18 cellular contexts compared by ENCODE assay signal in the genomic region with DNA sequence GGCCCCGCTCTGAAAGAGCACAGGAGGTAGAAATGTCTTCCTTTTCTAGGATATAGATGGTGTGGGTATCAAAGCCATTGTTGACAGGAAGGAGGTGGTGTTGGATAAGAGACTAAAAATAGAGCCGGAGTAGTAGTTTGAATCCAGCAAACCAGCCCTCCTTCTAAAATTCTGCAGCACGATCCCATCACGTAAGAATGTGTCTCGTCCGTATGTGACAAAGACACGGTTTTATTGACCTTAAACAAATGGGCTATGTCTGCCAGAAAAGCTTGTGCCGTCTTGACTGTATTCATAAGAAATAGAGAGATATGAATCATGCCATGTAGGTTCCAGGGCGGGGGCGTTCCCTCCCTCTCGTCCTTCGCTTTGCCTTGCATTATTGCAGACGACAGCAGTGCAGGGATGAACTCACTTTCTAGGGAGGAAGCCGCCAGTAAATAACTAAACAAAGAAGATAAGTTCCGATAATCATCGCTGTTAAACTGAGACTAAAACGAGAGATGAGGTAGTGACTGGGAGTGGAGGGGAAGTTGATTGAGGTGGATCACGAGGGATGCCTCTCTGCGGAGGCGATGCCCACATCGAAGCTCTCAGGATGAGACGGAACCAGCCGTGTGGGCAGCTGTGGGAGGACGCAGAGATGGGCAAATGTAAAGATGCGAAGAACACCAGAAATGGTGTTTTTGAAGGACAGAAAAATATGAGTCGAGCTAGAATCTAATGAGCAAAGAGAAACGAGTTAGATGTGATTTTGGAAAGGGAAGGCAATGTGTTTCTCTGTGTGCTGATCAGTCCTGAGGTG. TPM values are rescaled to one million over a fixed set of nuclear protein-coding genes. Genes with fewer than 3 reads are reported as not detected.
DNase-seq lines count a peak whose midpoint lies in the region; ATAC-seq and TF ChIP-seq lines count a peak whose summit lies in the region.
"Had no signal": no experiment of that assay in that cellular context is flagged by ENCODE, and none has a peak within 500 bp of the region (broad histone marks: within the 10 kb centered on the region; RNA-seq: fewer than 3 reads in every experiment).

No MANE protein-coding gene starts in this region.

- no peak for TF ChIP-seq POLR2A in breast epithelium (IDR thresholded peaks at IDR 0.05)

- no peaks in the 10 kb centered on the region for H3K36me3 ChIP-seq in GM23338 (ENCODE audit: insufficient read depth)
- no peaks in the 10 kb centered on the region for H3K36me3 ChIP-seq in breast epithelium
- no peaks in the 10 kb centered on the region for H3K36me3 ChIP-seq in parathyroid adenoma (ENCODE audit: control insufficient read depth, insufficient read depth, low read length)
- H3K36me3 ChIP-seq: BLaER1 treated with 17β-estradiol and CSF1 and Interleukin-3, amounts not matched to agents 10 nM and 100 nM had no signal

- H3K4me1 ChIP-seq in GM23338 (ENCODE audit: insufficient read depth) (peaks cover 24% of the 10 kb centered on the region), breast epithelium (no peaks in the 10 kb centered on the region), parathyroid adenoma (no peaks in the 10 kb centered on the region)
- H3K4me1 ChIP-seq: BLaER1 treated with 17β-estradiol and CSF1 and Interleukin-3, amounts not matched to agents 10 nM and 100 nM had no signal

- H3K79me2 ChIP-seq in GM23338 (replicated peaks; ENCODE audit: insufficient read depth): no peaks in the 10 kb centered on the region
- no peaks in the 10 kb centered on the region for H3K79me2 ChIP-seq in parathyroid adenoma

- H3K9ac ChIP-seq in parathyroid adenoma: no peak overlapping the region
- H3K9ac ChIP-seq: BLaER1 treated with 17β-estradiol and CSF1 and Interleukin-3, amounts not matched to agents 10 nM and 100 nM had no signal

- no peaks in the 10 kb centered on the region for H3K9me2 ChIP-seq in GM23338 (ENCODE audit: insufficient read depth)

- H3K36me3 Mint-ChIP-seq in GM23338 (ENCODE audit: low read depth): peaks cover 13% of the 10 kb centered on the region; the same call in 2 of the 3 replicates
- H3K36me3 Mint-ChIP-seq in activated T-helper 17 cell treated with anti-CD3 and anti-CD28 coated beads, Interleukin-2, amount 50 U/mL, for 72 hours (ENCODE audit: low read depth): no peaks in the 10 kb centered on the region
- H3K36me3 Mint-ChIP-seq: memory B cell had no signal

- peaks cover 3% of the 10 kb centered on the region for H3K27me3 Mint-ChIP-seq in GM23338 (ENCODE audit: insufficient read depth, low read depth, poor library complexity)
- H3K27me3 Mint-ChIP-seq in activated T-helper 17 cell treated with anti-CD3 and anti-CD28 coated beads, Interleukin-2, amount 50 U/mL, for 72 hours: peaks cover 8% of the 10 kb centered on the region
- H3K27me3 Mint-ChIP-seq: memory B cell had no signal

- no peak overlapping the region for H3K4me3 Mint-ChIP-seq in GM23338
- H3K4me3 Mint-ChIP-seq in activated T-helper 17 cell treated with anti-CD3 and anti-CD28 coated beads, Interleukin-2, amount 50 U/mL, for 72 hours: no peak overlapping the region
- H3K4me3 Mint-ChIP-seq: activated CD8-positive, alpha-beta T cell treated with anti-CD3 and anti-CD28 coated beads for 36 hours; memory B cell; T-helper 2 cell treated with Interferon-gamma antibody and Interleukin-4, amounts not matched to agents 5 μg/mL and 100 μg/mL, for 36 hours had no signal

- no peaks in the 10 kb centered on the region for H3K9me3 Mint-ChIP-seq in GM23338
- H3K9me3 Mint-ChIP-seq in activated T-helper 17 cell treated with anti-CD3 and anti-CD28 coated beads, Interleukin-2, amount 50 U/mL, for 72 hours: peaks cover 18% of the 10 kb centered on the region
- H3K9me3 Mint-ChIP-seq: T-helper 2 cell treated with Interferon-gamma antibody and Interleukin-4, amounts not matched to agents 5 μg/mL and 100 μg/mL, for 36 hours had no signal

- H3K27ac Mint-ChIP-seq in GM23338: no peak overlapping the region
- no peak overlapping the region for H3K27ac Mint-ChIP-seq in activated T-helper 17 cell treated with anti-CD3 and anti-CD28 coated beads, Interleukin-2, amount 50 U/mL, for 72 hours
- H3K27ac Mint-ChIP-seq: activated CD8-positive, alpha-beta T cell treated with anti-CD3 and anti-CD28 coated beads for 36 hours; memory B cell; T-helper 2 cell treated with Interferon-gamma antibody and Interleukin-4, amounts not matched to agents 5 μg/mL and 100 μg/mL, for 36 hours had no signal

- H2AFZ ChIP-seq in GM23338: peak overlapping the region; percentile 60; the same call in 1 of the 2 replicates
- H2AFZ ChIP-seq in parathyroid adenoma: no peak overlapping the region

- peaks cover 31% of the 10 kb centered on the region for H3K4me1 Mint-ChIP-seq in GM23338
- H3K4me1 Mint-ChIP-seq in activated T-helper 17 cell treated with anti-CD3 and anti-CD28 coated beads, Interleukin-2, amount 50 U/mL, for 72 hours: no peaks in the 10 kb centered on the region
- H3K4me1 Mint-ChIP-seq: memory B cell had no signal

- intact Hi-C loops in breast epithelium (cut with DNase I; ENCODE audit: low total_unique reads) (no loop called here), left cardiac atrium (cut with DNase I) (no loop called here)

- no peak overlapping the region for H3K4me2 ChIP-seq in GM23338
- H3K4me2 ChIP-seq in parathyroid adenoma (ENCODE audit: low read length): peak overlapping the region; percentile 31
- H3K4me2 ChIP-seq: BLaER1 treated with 17β-estradiol and CSF1 and Interleukin-3, amounts not matched to agents 10 nM and 100 nM had no signal

- H3F3A ChIP-seq in GM23338 (replicated peaks; ENCODE audit: low read depth): no peaks in the 10 kb centered on the region

- H3K9me3 ChIP-seq in breast epithelium (no peaks in the 10 kb centered on the region), parathyroid adenoma (ENCODE audit: control insufficient read depth, low read length) (no peaks in the 10 kb centered on the region)

- no peaks in the 10 kb centered on the region for H4K20me1 ChIP-seq in GM23338 (replicated peaks; ENCODE audit: insufficient read depth)
- H4K20me1 ChIP-seq: BLaER1 treated with 17β-estradiol and CSF1 and Interleukin-3, amounts not matched to agents 10 nM and 100 nM had no signal

- ATAC-seq in GM23338 (no peak; the same call in 2 of the 3 replicates), left cardiac atrium (peak; percentile 30 to 67)
- no peak for ATAC-seq in activated T-helper 17 cell treated with anti-CD3 and anti-CD28 coated beads, Interleukin-2, amount 50 U/mL, for 72 hours (replicated peaks)
- ATAC-seq: activated CD8-positive, alpha-beta T cell treated with anti-CD3 and anti-CD28 coated beads for 36 hours; stimulated activated naive CD8-positive, alpha-beta T cell treated with anti-CD3 and anti-CD28 coated beads, Interleukin-15, Interleukin-2, amounts not matched to agents 100 U/mL and 50 U/mL, for 24 hours had no signal

- H3K27me3 ChIP-seq in GM23338 (ENCODE audit: insufficient read depth) (no peaks in the 10 kb centered on the region), breast epithelium (peaks cover 0 to 5% of the 10 kb centered on the region in 2 donors), parathyroid adenoma (ENCODE audit: control insufficient read depth, insufficient read depth, low read length) (no peaks in the 10 kb centered on the region)
- H3K27me3 ChIP-seq: BLaER1 treated with 17β-estradiol and CSF1 and Interleukin-3, amounts not matched to agents 10 nM and 100 nM had no signal

- H3K27ac ChIP-seq in GM23338 (ENCODE audit: low read depth) (peak overlapping the region; percentile 64; the same call in 1 of the 2 replicates), breast epithelium (no peak overlapping the region), parathyroid adenoma (no peak overlapping the region)
- H3K27ac ChIP-seq: BLaER1 treated with 17β-estradiol and CSF1 and Interleukin-3, amounts not matched to agents 10 nM and 100 nM had no signal

- no peak overlapping the region for H3K4me3 ChIP-seq in GM23338
- H3K4me3 ChIP-seq in breast epithelium: peak overlapping the region in 2 of 3 donors; percentile 18 to 32
- peak overlapping the region; percentile 3 for H3K4me3 ChIP-seq in parathyroid adenoma (ENCODE audit: low read depth, low read length)
- H3K4me3 ChIP-seq: BLaER1 treated with 17β-estradiol and CSF1 and Interleukin-3, amounts not matched to agents 10 nM and 100 nM had no signal

- no peak for TF ChIP-seq CTCF in GM23338 (conservative IDR thresholded peaks at IDR 0.05; ENCODE audit: low read depth in 2 of 2)
- TF ChIP-seq CTCF in breast epithelium (IDR thresholded peaks at IDR 0.05): no peak
- no peak for TF ChIP-seq CTCF in parathyroid adenoma (IDR thresholded peaks at IDR 0.05)

- DNase-seq in GM23338 (ENCODE audit: low spot score): peak; percentile 20
- no peak for DNase-seq in breast epithelium (ENCODE audit: low spot score in 2 of 2)
- DNase-seq in left cardiac atrium: no peak
- DNase-seq in EL: no peak
- DNase-seq in NCI-H1048 (lab: John Stamatoyannopoulos, UW): no peak
- DNase-seq in OCI-M2 (lab: John Stamatoyannopoulos, UW; ENCODE audit: unreplicated experiment): no peak
- DNase-seq: activated CD8-positive, alpha-beta T cell treated with anti-CD3 and anti-CD28 coated beads for 36 hours; activated effector memory CD4-positive, alpha-beta T cell treated with anti-CD3 and anti-CD28 coated beads, Interleukin-2, amount 50 U/mL, for 16 hours; GDM1; NCI-H1105 treated with DMSO at 0.1 percent for 48 hours; retina; stimulated activated CD4-positive, alpha-beta T cell treated with anti-CD3 and anti-CD28 coated beads, Interleukin-4, amount 100 ng/mL, for 24 hours; stimulated activated naive CD8-positive, alpha-beta T cell treated with anti-CD3 and anti-CD28 coated beads, Interleukin-15, Interleukin-2, amounts not matched to agents 100 U/mL and 50 U/mL, for 24 hours had no signal

RNA-seq across cellular contexts. Expression of a gene that starts 3.4 kb away (rescaled TPM):
- total RNA-seq in GM23338 (2014; rRNA removed; shearing (Covaris generic)): 128 and 132 TPM in 2 replicates
- 19.1 and 22.2 TPM in 2 replicates for polyA plus RNA-seq in GM23338 (2016; fragmentation: Nextera tagmentation; extraction: Ambion mirVana)
- total RNA-seq in breast epithelium (10 to 100 TPM in 1 of 3 donors, 1 to 10 TPM in 2; 4.6 to 30.6 (median 8.8) TPM), left cardiac atrium (1 to 10 TPM; 6.6 to 9.2 TPM)
- not detected for total RNA-seq in activated T-helper 17 cell treated with anti-CD3 and anti-CD28 coated beads, Interleukin-2, amount 50 U/mL, for 72 hours
- total RNA-seq: activated CD8-positive, alpha-beta T cell treated with anti-CD3 and anti-CD28 coated beads for 36 hours had no signal

Comparison
In these comparisons a context has a peak if more than half of its experiments do, and no peak if none do; other contexts are left out.
1. ATAC-seq: peak in left cardiac atrium (2 of 2); none in GM23338 (single experiment) and activated T-helper 17 cell treated with anti-CD3 and anti-CD28 coated beads, Interleukin-2, amount 50 U/mL, for 72 hours (single experiment).
2. RNA of a gene that starts 3.4 kb away (total RNA-seq): 128 to 132 TPM in GM23338, 6.6 to 9.2 TPM in left cardiac atrium and 4.6 to 30.6 TPM in breast epithelium; not detected in activated T-helper 17 cell treated with anti-CD3 and anti-CD28 coated beads, Interleukin-2, amount 50 U/mL, for 72 hours; every median in the first group is over 4 times any median in the second.